11 cellular contexts compared by ENCODE assay signal in the genomic region with DNA sequence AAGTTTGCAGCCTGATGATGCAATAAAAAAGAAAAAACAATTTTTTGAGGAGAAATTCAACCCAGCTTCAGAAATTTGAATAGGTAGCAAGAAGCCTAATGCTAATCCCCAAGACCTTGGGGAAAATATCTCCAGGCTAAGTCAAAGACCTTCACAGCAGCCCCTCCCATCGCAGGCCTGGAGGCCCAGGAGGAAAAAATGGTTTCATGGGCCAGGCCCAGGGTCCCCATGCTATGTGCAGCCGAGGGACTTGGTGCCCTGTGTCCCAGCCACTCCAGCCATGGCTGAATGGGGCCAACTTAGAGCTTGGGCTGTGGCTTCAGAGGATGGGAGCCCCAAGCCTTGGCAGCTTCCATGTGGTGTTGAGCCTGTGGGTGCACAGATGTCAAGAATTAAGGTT.
"Had no signal": no experiment of that assay in that cellular context is flagged by ENCODE, and none has a peak within 500 bp of the region (broad histone marks: within the 10 kb centered on the region; RNA-seq: fewer than 3 reads in every experiment).

No MANE protein-coding gene starts in this region.

- H3K27ac Mint-ChIP-seq: GM23338, H9, HFFc6 had no signal

- H3K9ac ChIP-seq: GM23248 had no signal

- H3K4me3 ChIP-seq: GM23248, GM23338, HAP-1 had no signal

- H3K4me1 Mint-ChIP-seq: GM23338, H9 had no signal

- H2AFZ ChIP-seq: GM23248, GM23338 had no signal

- H3K4me2 ChIP-seq: GM23338 had no signal

- H3K36me3 ChIP-seq: HAP-1 had no signal

- FAIRE-seq: H1, H54 had no signal

- H3K4me3 Mint-ChIP-seq: GM23338, H9, HFFc6 had no signal

- H3K4me1 ChIP-seq: HAP-1 had no signal

- ATAC-seq: GM23338, HCT116 had no signal

- DNase-seq: GM23248, GOT3, H7, H9, HCEC 1CT, HFFc6 had no signal

- H3K27ac ChIP-seq: GM23248 had no signal

- H3K9me3 ChIP-seq: HAP-1 had no signal
